9 cellular contexts compared by ENCODE assay signal in genomic region chr3:108602249-108602934, GRCh38. TPM values are rescaled to one million over a fixed set of nuclear protein-coding genes. Genes with fewer than 3 reads are reported as not detected.
A peak's percentile ranks its signal among the peaks of the same experiment; 100 is the strongest.
DNase-seq lines count a peak whose midpoint lies in the region; ATAC-seq and TF ChIP-seq lines count a peak whose summit lies in the region.
"Had no signal": no experiment of that assay in that cellular context is flagged by ENCODE, and none has a peak within 500 bp of the region (broad histone marks: within the 10 kb centered on the region; RNA-seq: fewer than 3 reads in every experiment).

No MANE protein-coding gene starts in this region.

- H3K9me3 ChIP-seq in CD8-positive, alpha-beta memory T cell (ENCODE audit: low read length) = no peaks in the 10 kb centered on the region

- H3K27me3 ChIP-seq in CD8-positive, alpha-beta memory T cell (ENCODE audit: insufficient read depth, low read length, poor library complexity, severe bottlenecking) = no peaks in the 10 kb centered on the region

- CTCF ChIA-PET in CD8-positive, alpha-beta memory T cell (lab: Charles Lee) = interaction anchor here (0.9 to 8.6 kb wide), 7 partner anchors 9 to 474 kb away, joined by 3 to 75 read pairs (median 5); partner anchors contain the start of genes CIP2A and DZIP3

- peak; percentile 89 for ATAC-seq in GM21423 (IDR thresholded peaks at IDR 0.05; ENCODE audit: unreplicated experiment)
- no peak for ATAC-seq in HG02571 (IDR thresholded peaks at IDR 0.05; ENCODE audit: unreplicated experiment)

- no peaks in the 10 kb centered on the region for H3K9me3 Mint-ChIP-seq in CD8-positive, alpha-beta memory T cell
- peaks cover 7% of the 10 kb centered on the region for H3K9me3 Mint-ChIP-seq in T-helper 2 cell treated with Interferon-gamma antibody and Interleukin-4, amounts not matched to agents 5 μg/mL and 100 μg/mL, for 36 hours
- H3K9me3 Mint-ChIP-seq in immature natural killer cell (no peaks in the 10 kb centered on the region), HFFc6 (no peaks in the 10 kb centered on the region)
- H3K9me3 Mint-ChIP-seq: dendritic cell treated with granulocyte-macrophage colony-stimulating factor and Interleukin-4, amounts not matched to agents 40 ng/mL and 50 ng/mL, for 4 days had no signal

- H3K27ac Mint-ChIP-seq in CD8-positive, alpha-beta memory T cell = peak overlapping the region; percentile 83 to 98 (median 92)
- peak overlapping the region; percentile 59 for H3K27ac Mint-ChIP-seq in T-helper 2 cell treated with Interferon-gamma antibody and Interleukin-4, amounts not matched to agents 5 μg/mL and 100 μg/mL, for 36 hours
- H3K27ac Mint-ChIP-seq in immature natural killer cell (peak overlapping the region; percentile 54 to 94 (median 88)), HFFc6 (no peak overlapping the region)
- H3K27ac Mint-ChIP-seq: dendritic cell treated with granulocyte-macrophage colony-stimulating factor and Interleukin-4, amounts not matched to agents 40 ng/mL and 50 ng/mL, for 4 days had no signal

- POLR2A ChIA-PET in CD8-positive, alpha-beta memory T cell (lab: Charles Lee) = interaction anchor here (0.6 to 9.2 kb wide), 2 partner anchors 12 to 221 kb away, joined by 3 to 99 read pairs; partner anchors contain the start of genes CIP2A and DZIP3

- peak overlapping the region; percentile 34 for H3K27ac ChIP-seq in CD8-positive, alpha-beta memory T cell (ENCODE audit: low read depth, low read length)

- no peaks in the 10 kb centered on the region for H3K27me3 Mint-ChIP-seq in CD8-positive, alpha-beta memory T cell
- no peaks in the 10 kb centered on the region for H3K27me3 Mint-ChIP-seq in T-helper 2 cell treated with Interferon-gamma antibody and Interleukin-4, amounts not matched to agents 5 μg/mL and 100 μg/mL, for 36 hours (ENCODE audit: low read depth)
- peaks cover 0 to 2% (median 0%) of the 10 kb centered on the region in 3 donors for H3K27me3 Mint-ChIP-seq in immature natural killer cell (ENCODE audit: low read depth in 3 of 3)
- no peaks in the 10 kb centered on the region; the same call in 1 of the 2 replicates for H3K27me3 Mint-ChIP-seq in HFFc6 (ENCODE audit: insufficient read depth)
- H3K27me3 Mint-ChIP-seq: dendritic cell treated with granulocyte-macrophage colony-stimulating factor and Interleukin-4, amounts not matched to agents 40 ng/mL and 50 ng/mL, for 4 days had no signal

- H3K4me3 Mint-ChIP-seq in CD8-positive, alpha-beta memory T cell = peak overlapping the region; percentile 78 to 91 (median 81)
- peak overlapping the region; percentile 68 for H3K4me3 Mint-ChIP-seq in T-helper 2 cell treated with Interferon-gamma antibody and Interleukin-4, amounts not matched to agents 5 μg/mL and 100 μg/mL, for 36 hours
- H3K4me3 Mint-ChIP-seq in immature natural killer cell (peak overlapping the region; percentile 62 to 83 (median 66)), HFFc6 (no peak overlapping the region)
- H3K4me3 Mint-ChIP-seq: dendritic cell treated with granulocyte-macrophage colony-stimulating factor and Interleukin-4, amounts not matched to agents 40 ng/mL and 50 ng/mL, for 4 days had no signal

- DNase-seq in CD8-positive, alpha-beta memory T cell = peak; percentile 8 to 74 (median 43)
- no peak for DNase-seq in T-helper 2 cell treated with Interferon-gamma antibody and Interleukin-4, amounts not matched to agents 5 μg/mL and 100 μg/mL, for 36 hours (ENCODE audit: low spot score)
- DNase-seq in immature natural killer cell (peak; percentile 34 to 40 (median 34)), HFFc6 (no peak), HK-2 (ENCODE audit: unreplicated experiment) (no peak)
- no peak for DNase-seq in NK-92 treated with Interleukin-12 subunit alpha and Interleukin-12 subunit beta, amount 100 ng/mL, for 24 hours (lab: John Stamatoyannopoulos, UW)

- peak overlapping the region; percentile 17 for H3K4me3 ChIP-seq in CD8-positive, alpha-beta memory T cell (ENCODE audit: low read length)

- peaks cover 44% of the 10 kb centered on the region for H3K4me1 ChIP-seq in CD8-positive, alpha-beta memory T cell (ENCODE audit: insufficient read depth, low read length)

- H3K36me3 Mint-ChIP-seq in CD8-positive, alpha-beta memory T cell = peaks cover 0 to 7% (median 2%) of the 10 kb centered on the region in 3 donors
- H3K36me3 Mint-ChIP-seq in T-helper 2 cell treated with Interferon-gamma antibody and Interleukin-4, amounts not matched to agents 5 μg/mL and 100 μg/mL, for 36 hours (ENCODE audit: low read depth) = peaks cover 19% of the 10 kb centered on the region
- H3K36me3 Mint-ChIP-seq in immature natural killer cell (peaks cover 0 to 9% (median 0%) of the 10 kb centered on the region in 3 donors), HFFc6 (ENCODE audit: low read depth) (no peaks in the 10 kb centered on the region)

- no peak for TF ChIP-seq CTCF in HFFc6 (IDR thresholded peaks at IDR 0.05)

- H3K36me3 ChIP-seq in CD8-positive, alpha-beta memory T cell (ENCODE audit: insufficient read depth, low read length) = no peaks in the 10 kb centered on the region

- peaks cover 52 to 89% (median 82%) of the 10 kb centered on the region in 3 donors for H3K4me1 Mint-ChIP-seq in CD8-positive, alpha-beta memory T cell
- H3K4me1 Mint-ChIP-seq in T-helper 2 cell treated with Interferon-gamma antibody and Interleukin-4, amounts not matched to agents 5 μg/mL and 100 μg/mL, for 36 hours (ENCODE audit: low read depth) = peaks cover 55% of the 10 kb centered on the region
- H3K4me1 Mint-ChIP-seq in immature natural killer cell = peaks cover 32 to 42% of the 10 kb centered on the region in 2 donors
- H3K4me1 Mint-ChIP-seq in HFFc6 (ENCODE audit: low read depth) = peaks cover 31% of the 10 kb centered on the region

RNA-seq across cellular contexts. Expression of gene DZIP3, which starts 12.9 kb away (rescaled TPM):
- 10 to 100 TPM in 1 of 2 experiments, 1 to 10 TPM in 1; 8.6 to 10.5 TPM for total RNA-seq in CD8-positive, alpha-beta memory T cell
- 14.3 TPM for polyA plus RNA-seq in CD8-positive, alpha-beta memory T cell
- 10 to 100 TPM in 1 of 3 donors, 1 to 10 TPM in 2; 6.8 to 11.7 (median 9.8) TPM for polyA plus RNA-seq in immature natural killer cell
- total RNA-seq in HFFc6 (2021; fragmentation: NEBNext Ultra II Directional; extraction: Animal tissue kit (Norgen Biotek cat#: 25700)) = 10 to 100 TPM in 5 of 6 experiments, 1 to 10 TPM in 1; 9.0 to 13.1 (median 11.9) TPM

RNA-seq across cellular contexts. Expression of gene CIP2A, which starts 13.2 kb away (rescaled TPM):
- total RNA-seq in CD8-positive, alpha-beta memory T cell = 10 to 100 TPM; 41.7 to 42.6 TPM
- 3.5 TPM for polyA plus RNA-seq in CD8-positive, alpha-beta memory T cell
- 1 to 10 TPM in 2 of 3 donors, not detected in 1; 1.4 to 2.3 TPM for polyA plus RNA-seq in immature natural killer cell
- 10 to 100 TPM; 11.6 to 29.8 (median 26.5) TPM for total RNA-seq in HFFc6 (2021; fragmentation: NEBNext Ultra II Directional; extraction: Animal tissue kit (Norgen Biotek cat#: 25700))

Comparison
In these comparisons a context has a peak if more than half of its experiments do, and no peak if none do; other contexts are left out.
1. DNase-seq: peak in CD8-positive, alpha-beta memory T cell (5 of 5) and immature natural killer cell (3 of 3); none in T-helper 2 cell treated with Interferon-gamma antibody and Interleukin-4, amounts not matched to agents 5 μg/mL and 100 μg/mL, for 36 hours (single experiment), HFFc6 (single experiment), NK-92 treated with Interleukin-12 subunit alpha and Interleukin-12 subunit beta, amount 100 ng/mL, for 24 hours (single experiment) and HK-2 (single experiment).